Comparison of ENCODE assay signal across 13 cellular contexts in the genomic region with DNA sequence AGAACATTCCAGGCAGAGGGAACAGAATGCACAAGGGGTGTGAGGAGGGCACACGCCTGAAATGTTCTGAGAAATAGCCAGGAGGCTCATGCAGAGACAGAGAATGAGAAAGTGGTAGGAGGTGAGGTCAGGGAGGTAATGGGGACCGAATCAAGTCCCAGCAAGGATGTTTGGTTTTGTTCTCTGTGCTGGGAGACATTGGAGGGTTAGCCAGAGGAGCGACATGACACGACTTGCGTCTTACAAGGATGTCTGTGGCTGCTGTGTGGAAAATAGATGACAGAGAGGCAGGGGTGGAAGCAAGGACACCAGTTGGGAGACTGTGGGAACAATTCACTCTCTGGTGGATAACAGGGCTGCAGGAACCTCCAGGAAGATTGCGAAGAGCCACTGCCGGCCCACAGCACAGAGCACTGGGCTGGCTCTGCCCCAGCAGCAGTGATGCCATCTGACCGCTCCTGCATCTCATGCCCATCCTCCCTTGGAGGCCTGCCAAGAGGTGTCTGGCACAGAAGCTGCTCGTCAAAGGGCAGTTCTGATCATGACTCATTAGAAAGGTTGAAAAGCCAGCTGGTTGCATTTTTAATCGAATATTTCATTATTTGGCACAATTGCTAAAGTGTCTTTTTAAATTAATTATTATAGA. TPM values are rescaled to one million over a fixed set of nuclear protein-coding genes. Genes with fewer than 3 reads are reported as not detected.
A peak's percentile ranks its signal among the peaks of the same experiment; 100 is the strongest.
DNase-seq lines count a peak whose midpoint lies in the region; ATAC-seq and TF ChIP-seq lines count a peak whose summit lies in the region.
"Had no signal": no experiment of that assay in that cellular context is flagged by ENCODE, and none has a peak within 500 bp of the region (broad histone marks: within the 10 kb centered on the region; RNA-seq: fewer than 3 reads in every experiment).

No MANE protein-coding gene starts in this region.

- H3K9me3 ChIP-seq in adrenal gland (replicated peaks in 1 of 3) = no peaks in the 10 kb centered on the region

- intact Hi-C loops in adrenal gland (cut with DNase I) = loop anchor here (10.0 kb wide), 3 partner anchors 145 to 725 kb away; no protein-coding TSS in a partner anchor

- H3K4me3 Mint-ChIP-seq in endothelial cell (ENCODE audit: unreplicated experiment) = no peak overlapping the region
- no peak overlapping the region for H3K4me3 Mint-ChIP-seq in activated CD4-positive, alpha-beta T cell treated with anti-CD3 and anti-CD28 coated beads, Interleukin-2, amount 10 ng/mL, durations not matched to agents 7 days and 5 days
- H3K4me3 Mint-ChIP-seq: CD4-positive, alpha-beta T cell; mesothelial cell of epicardium had no signal

- H3K27ac Mint-ChIP-seq in endothelial cell (ENCODE audit: unreplicated experiment) = no peak overlapping the region
- no peak overlapping the region for H3K27ac Mint-ChIP-seq in activated CD4-positive, alpha-beta T cell treated with anti-CD3 and anti-CD28 coated beads, Interleukin-2, amount 10 ng/mL, durations not matched to agents 7 days and 5 days
- H3K27ac Mint-ChIP-seq: CD4-positive, alpha-beta T cell; mesothelial cell of epicardium had no signal

- peaks cover 8% of the 10 kb centered on the region for H3K27me3 ChIP-seq in adrenal gland

- peaks cover 2% of the 10 kb centered on the region for H3K27me3 Mint-ChIP-seq in endothelial cell (ENCODE audit: unreplicated experiment)
- peaks cover 37% of the 10 kb centered on the region for H3K27me3 Mint-ChIP-seq in activated CD4-positive, alpha-beta T cell treated with anti-CD3 and anti-CD28 coated beads, Interleukin-2, amount 10 ng/mL, durations not matched to agents 7 days and 5 days

- H3K4me1 ChIP-seq in adrenal gland (replicated peaks in 1 of 2) = no peaks in the 10 kb centered on the region

- DNase-seq in DMS153 (lab: John Stamatoyannopoulos, UW) (peak; percentile 58), NCI-H2029 (lab: John Stamatoyannopoulos, UW) (peak; percentile 95), adrenal gland (peak; percentile 70 to 89 (median 84)), left lobe of liver (ENCODE audit: low spot score) (peak; percentile 88), SK-N-DZ (ENCODE audit: low spot score) (no peak), endothelial cell (ENCODE audit: low spot score) (no peak), CD1c-positive myeloid dendritic cell (ENCODE audit: extremely low spot score) (no peak)
- no peak for DNase-seq in activated CD4-positive, alpha-beta T cell treated with anti-CD3 and anti-CD28 coated beads, Interleukin-2, amount 10 ng/mL, durations not matched to agents 7 days and 5 days
- DNase-seq: CD4-positive, alpha-beta T cell; NK-92 treated with Interleukin-12 subunit alpha and Interleukin-12 subunit beta, amount 100 ng/mL, for 24 hours; stimulated activated CD8-positive, alpha-beta memory T cell treated with anti-CD3 and anti-CD28 coated beads, Interleukin-4, amount 100 ng/mL, for 48 hours; WERI-Rb-1 had no signal

- no peak for TF ChIP-seq CTCF in adrenal gland (IDR thresholded peaks at IDR 0.05)
- no peak for TF ChIP-seq CTCF in endothelial cell (IDR thresholded peaks at IDR 0.05; ENCODE audit: unreplicated experiment)

- POLR2A ChIA-PET in activated CD4-positive, alpha-beta T cell treated with anti-CD3 and anti-CD28 coated beads, Interleukin-2, amount 10 ng/mL, durations not matched to agents 7 days and 5 days (lab: Charles Lee) = no interaction called here

- H3K36me3 ChIP-seq in adrenal gland (replicated peaks in 1 of 2) = no peaks in the 10 kb centered on the region
- H3K36me3 ChIP-seq: WERI-Rb-1 had no signal

- WGBS in adrenal gland, 4 donors = 39 to 54% (median 50%) methylated on average over 6 to 10 of the region's 10 CpGs

- H3K36me3 Mint-ChIP-seq in endothelial cell (ENCODE audit: low read depth, unreplicated experiment) = no peaks in the 10 kb centered on the region
- H3K36me3 Mint-ChIP-seq in activated CD4-positive, alpha-beta T cell treated with anti-CD3 and anti-CD28 coated beads, Interleukin-2, amount 10 ng/mL, durations not matched to agents 7 days and 5 days (ENCODE audit: low read depth) = no peaks in the 10 kb centered on the region
- H3K36me3 Mint-ChIP-seq: mesothelial cell of epicardium had no signal

- CTCF ChIA-PET in activated CD4-positive, alpha-beta T cell treated with anti-CD3 and anti-CD28 coated beads, Interleukin-2, amount 10 ng/mL, durations not matched to agents 7 days and 5 days (lab: Charles Lee) = interaction anchor here (0.9 to 3.7 kb wide), 3 partner anchors 13 to 51 kb away, joined by 3 to 20 read pairs (median 3); no protein-coding TSS in a partner anchor

- H3K4me1 Mint-ChIP-seq in endothelial cell (ENCODE audit: unreplicated experiment) = no peaks in the 10 kb centered on the region
- no peaks in the 10 kb centered on the region for H3K4me1 Mint-ChIP-seq in activated CD4-positive, alpha-beta T cell treated with anti-CD3 and anti-CD28 coated beads, Interleukin-2, amount 10 ng/mL, durations not matched to agents 7 days and 5 days
- H3K4me1 Mint-ChIP-seq: mesothelial cell of epicardium had no signal

- ATAC-seq in left lobe of liver = peak; percentile 96

- no peaks in the 10 kb centered on the region for H3K9me3 Mint-ChIP-seq in endothelial cell (ENCODE audit: unreplicated experiment)
- peaks cover 4% of the 10 kb centered on the region for H3K9me3 Mint-ChIP-seq in activated CD4-positive, alpha-beta T cell treated with anti-CD3 and anti-CD28 coated beads, Interleukin-2, amount 10 ng/mL, durations not matched to agents 7 days and 5 days

- no peak overlapping the region for H3K4me3 ChIP-seq in adrenal gland

- no peak for TF ChIP-seq POLR2A in adrenal gland (IDR thresholded peaks at IDR 0.05)

- H3K27ac ChIP-seq in adrenal gland = no peak overlapping the region
- H3K27ac ChIP-seq: WERI-Rb-1 had no signal

RNA-seq across cellular contexts. Expression of a gene that starts 57.7 kb away (rescaled TPM):
- total RNA-seq in adrenal gland (100 to 1,000 TPM in 1 of 8 donors, 10 to 100 TPM in 2, 1 to 10 TPM in 5; 4.0 to 118 (median 8.5) TPM), left lobe of liver (0.38 TPM), endothelial cell (ENCODE audit: unreplicated experiment) (4.3 TPM)
- 10 to 100 TPM in 1 of 3 donors, 1 to 10 TPM in 2; 6.6 to 59.6 (median 8.1) TPM for polyA plus RNA-seq in adrenal gland
- polyA plus RNA-seq in SK-N-DZ (2014; cell fraction: cytosol; rRNA removed) = 9.5 and 12.9 TPM in 2 replicates
- 4.9 and 7.1 TPM in 2 replicates for polyA plus RNA-seq in SK-N-DZ (2014; cell fraction: nucleus; rRNA removed)
- total RNA-seq in activated CD4-positive, alpha-beta T cell treated with anti-CD3 and anti-CD28 coated beads, Interleukin-2, amount 10 ng/mL, durations not matched to agents 7 days and 5 days = 10 to 100 TPM in 1 of 2 experiments, 1 to 10 TPM in 1; 8.7 to 10.3 TPM

Comparison
In these comparisons a context has a peak if more than half of its experiments do, and no peak if none do; other contexts are left out.
1. DNase-seq: peak in DMS153 (single experiment), NCI-H2029 (single experiment), adrenal gland (7 of 7) and left lobe of liver (single experiment); none in SK-N-DZ (single experiment), endothelial cell (single experiment), CD1c-positive myeloid dendritic cell (single experiment) and activated CD4-positive, alpha-beta T cell treated with anti-CD3 and anti-CD28 coated beads, Interleukin-2, amount 10 ng/mL, durations not matched to agents 7 days and 5 days (single experiment).